Comparison of ENCODE assay signal across 8 cellular contexts in the genomic region with DNA sequence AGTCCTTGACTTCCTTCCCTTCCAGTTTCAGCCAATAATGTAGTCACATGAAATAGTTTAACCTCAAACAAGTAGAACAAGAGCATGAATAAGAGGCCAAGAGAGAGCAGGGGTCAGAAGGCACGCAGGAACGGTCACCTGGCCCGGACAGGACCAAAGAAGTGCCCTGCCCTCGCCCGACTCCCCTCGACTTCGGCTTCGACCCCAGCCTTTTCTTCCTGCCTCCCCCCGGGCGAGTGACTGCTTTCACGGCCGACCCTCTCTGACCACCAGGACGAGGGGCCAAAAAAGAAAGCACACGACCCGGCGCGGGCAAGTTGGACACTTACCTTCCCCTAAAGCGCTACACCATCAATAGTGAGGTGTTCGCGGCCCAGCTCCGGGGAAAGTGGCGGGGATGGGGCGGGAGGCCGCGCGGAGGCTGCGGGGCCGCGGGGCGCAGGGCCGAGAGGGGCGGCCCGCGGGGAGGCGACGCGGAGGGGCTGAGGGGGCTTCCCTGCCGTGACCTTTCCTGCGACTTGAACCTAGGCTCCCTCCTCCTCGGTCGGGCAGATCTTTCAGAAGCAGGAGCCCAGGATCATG. TPM values are rescaled to one million over a fixed set of nuclear protein-coding genes. Genes with fewer than 3 reads are reported as not detected.
DNase-seq lines count a peak whose midpoint lies in the region; FAIRE-seq and TF ChIP-seq lines count a peak whose summit lies in the region.

No MANE protein-coding gene starts in this region.

- H3K36me3 ChIP-seq in HEK293 (ENCODE audit: control insufficient read depth in 2 of 2, insufficient read depth in 1 of 2, low read length in 2 of 2) = no peaks in the 10 kb centered on the region
- no peaks in the 10 kb centered on the region for H3K36me3 ChIP-seq in kidney (ENCODE audit: control insufficient read depth in 1 of 2, insufficient read depth in 2 of 2, low read length in 2 of 2)

- DNase-seq in GF-D8 (lab: John Stamatoyannopoulos, UW) = peak; percentile 7
- peak; percentile 26 for DNase-seq in SW480 (ENCODE audit: low spot score)
- peak; percentile 18 for DNase-seq in MCF 10A (ENCODE audit: unreplicated experiment)
- DNase-seq in kidney = peak; percentile 81
- peak; percentile 34 for DNase-seq in stimulated activated CD4-positive, alpha-beta T cell treated with anti-CD3 and anti-CD28 coated beads, Interleukin-15, amount 100 ng/mL, for 24 hours
- DNase-seq in posterior vena cava (ENCODE audit: low spot score) = no peak
- no peak for DNase-seq in urothelium cell line (ENCODE audit: low spot score)

- peak overlapping the region; percentile 84 for H3K4me3 Mint-ChIP-seq in MCF 10A (ENCODE audit: unreplicated experiment)

- intact Hi-C loops in MCF 10A (cut with micrococcal nuclease) (loop anchor here (2.0 to 5.0 kb wide), 2 partner anchors 20 to 115 kb away; no protein-coding TSS in a partner anchor), kidney (cut with DNase I) (no loop called here), posterior vena cava (cut with DNase I) (no loop called here)

- peaks cover 6% of the 10 kb centered on the region for H3K36me3 Mint-ChIP-seq in MCF 10A (ENCODE audit: insufficient read depth, unreplicated experiment)

- H3K27me3 Mint-ChIP-seq in MCF 10A (ENCODE audit: insufficient read depth, unreplicated experiment) = no peaks in the 10 kb centered on the region

- FAIRE-seq in kidney (lab: Jason Lieb, UNC) = no peak
- no peak for FAIRE-seq in urothelium cell line (lab: Jason Lieb, UNC)

- H3K9me3 ChIP-seq in HEK293 (ENCODE audit: control insufficient read depth, insufficient read depth, low read depth, low read length) (no peaks in the 10 kb centered on the region), kidney (ENCODE audit: control insufficient read depth in 1 of 2, low read length in 2 of 2) (no peaks in the 10 kb centered on the region)

- H3K4me1 Mint-ChIP-seq in MCF 10A (ENCODE audit: insufficient read depth, unreplicated experiment) = peaks cover 42% of the 10 kb centered on the region

- no TSS peak for BruUV-seq in MCF 10A (replicated peaks; lab: Mats Ljungman, UMichigan)

- peak overlapping the region; percentile 97 for H3K27ac Mint-ChIP-seq in MCF 10A (ENCODE audit: low read depth, unreplicated experiment)

- peak overlapping the region; percentile 74 to 96 for H3K9ac ChIP-seq in kidney (ENCODE audit: low read length in 2 of 2)

- H3K9me3 Mint-ChIP-seq in MCF 10A (ENCODE audit: unreplicated experiment) = no peaks in the 10 kb centered on the region

- H3K27ac ChIP-seq in HEK293 (ENCODE audit: extremely low read depth, low read depth, low read length) (peak overlapping the region; percentile 97), kidney (ENCODE audit: low read depth in 2 of 2, low read length in 2 of 2) (peak overlapping the region; percentile 94 to 98)

- H3K4me3 ChIP-seq in HEK293 (ENCODE audit: low read depth, low read length) = peak overlapping the region; percentile 89
- H3K4me3 ChIP-seq in kidney (ENCODE audit: low read length in 2 of 2) = peak overlapping the region; percentile 64 to 94

- CTCF ChIA-PET in HEK293 (lab: Yijun Ruan, JAX) = interaction anchor here (0.5 to 1.2 kb wide), 3 partner anchors 113 to 526 kb away, joined by 3 to 4 read pairs (median 3); no protein-coding TSS in a partner anchor
- CTCF ChIA-PET in MCF 10A (lab: Yijun Ruan, JAX) = interaction anchor here (0.6 to 2.2 kb wide), 5 partner anchors 32 to 275 kb away, joined by 3 to 12 read pairs (median 4); no protein-coding TSS in a partner anchor

- H3K4me1 ChIP-seq in HEK293 (ENCODE audit: control insufficient read depth, insufficient read depth, low read length) (peaks cover 17% of the 10 kb centered on the region), kidney (ENCODE audit: control insufficient read depth in 1 of 2, insufficient read depth in 1 of 2, low read depth in 1 of 2, low read length in 2 of 2) (peaks cover 9 to 27% of the 10 kb centered on the region in 2 donors)

- POLR2A ChIA-PET in HEK293 (lab: Yijun Ruan, JAX) (interaction anchor here (0.6 to 1.8 kb wide), 15 partner anchors 9 to 733 kb away, joined by 3 to 16 read pairs (median 6); no protein-coding TSS in a partner anchor), MCF 10A (lab: Yijun Ruan, JAX) (interaction anchor here (0.6 to 3.6 kb wide), 22 partner anchors 9 to 1264 kb away, joined by 3 to 35 read pairs (median 4); a partner anchor contains a TSS)

- TF ChIP-seq CTCF in HEK293 (tag by site-specific recombination; IDR thresholded peaks at IDR 0.05) = no peak
- TF ChIP-seq CTCF in MCF 10A (IDR thresholded peaks at IDR 0.05; ENCODE audit: unreplicated experiment) = no peak
- TF ChIP-seq CTCF in kidney (IDR thresholded peaks at IDR 0.05; ENCODE audit: borderline replicate concordance, extremely low read depth, insufficient read depth) = no peak

TF ChIP-seq in HEK293, 187 proteins besides CTCF, POLR2A, EP300 and RAD21 (continues in another document):
- TF ChIP-seq GLIS1 (tag by site-specific recombination; IDR thresholded peaks at IDR 0.05) (no peak), ZFP41 (tag by site-specific recombination; IDR thresholded peaks at IDR 0.05; ENCODE audit: borderline replicate concordance) (no peak), ZNF624 (tag by site-specific recombination; IDR thresholded peaks at IDR 0.05) (no peak), SETDB1 (IDR thresholded peaks at IDR 0.05; ENCODE audit: insufficient read length, low read length) (no peak), ZNF133 (tag by site-specific recombination; IDR thresholded peaks at IDR 0.05) (no peak), ZNF561 (tag by site-specific recombination; IDR thresholded peaks at IDR 0.05; ENCODE audit: borderline replicate concordance) (no peak), ZNF510 (tag by site-specific recombination; IDR thresholded peaks at IDR 0.05; ENCODE audit: insufficient replicate concordance) (no peak), ZBTB17 (tag by site-specific recombination; IDR thresholded peaks at IDR 0.05) (no peak), ZSCAN30 (tag by site-specific recombination; IDR thresholded peaks at IDR 0.05) (no peak), ZNF423 (tag by site-specific recombination; IDR thresholded peaks at IDR 0.05) (no peak)
- TF ChIP-seq, protein P1, sequence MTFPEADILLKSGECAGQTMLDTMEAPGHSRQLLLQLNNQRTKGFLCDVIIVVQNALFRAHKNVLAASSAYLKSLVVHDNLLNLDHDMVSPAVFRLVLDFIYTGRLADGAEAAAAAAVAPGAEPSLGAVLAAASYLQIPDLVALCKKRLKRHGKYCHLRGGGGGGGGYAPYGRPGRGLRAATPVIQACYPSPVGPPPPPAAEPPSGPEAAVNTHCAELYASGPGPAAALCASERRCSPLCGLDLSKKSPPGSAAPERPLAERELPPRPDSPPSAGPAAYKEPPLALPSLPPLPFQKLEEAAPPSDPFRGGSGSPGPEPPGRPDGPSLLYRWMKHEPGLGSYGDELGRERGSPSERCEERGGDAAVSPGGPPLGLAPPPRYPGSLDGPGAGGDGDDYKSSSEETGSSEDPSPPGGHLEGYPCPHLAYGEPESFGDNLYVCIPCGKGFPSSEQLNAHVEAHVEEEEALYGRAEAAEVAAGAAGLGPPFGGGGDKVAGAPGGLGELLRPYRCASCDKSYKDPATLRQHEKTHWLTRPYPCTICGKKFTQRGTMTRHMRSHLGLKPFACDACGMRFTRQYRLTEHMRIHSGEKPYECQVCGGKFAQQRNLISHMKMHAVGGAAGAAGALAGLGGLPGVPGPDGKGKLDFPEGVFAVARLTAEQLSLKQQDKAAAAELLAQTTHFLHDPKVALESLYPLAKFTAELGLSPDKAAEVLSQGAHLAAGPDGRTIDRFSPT (tag by site-specific recombination; IDR thresholded peaks at IDR 0.05) = no peak
- TF ChIP-seq, protein P2, sequence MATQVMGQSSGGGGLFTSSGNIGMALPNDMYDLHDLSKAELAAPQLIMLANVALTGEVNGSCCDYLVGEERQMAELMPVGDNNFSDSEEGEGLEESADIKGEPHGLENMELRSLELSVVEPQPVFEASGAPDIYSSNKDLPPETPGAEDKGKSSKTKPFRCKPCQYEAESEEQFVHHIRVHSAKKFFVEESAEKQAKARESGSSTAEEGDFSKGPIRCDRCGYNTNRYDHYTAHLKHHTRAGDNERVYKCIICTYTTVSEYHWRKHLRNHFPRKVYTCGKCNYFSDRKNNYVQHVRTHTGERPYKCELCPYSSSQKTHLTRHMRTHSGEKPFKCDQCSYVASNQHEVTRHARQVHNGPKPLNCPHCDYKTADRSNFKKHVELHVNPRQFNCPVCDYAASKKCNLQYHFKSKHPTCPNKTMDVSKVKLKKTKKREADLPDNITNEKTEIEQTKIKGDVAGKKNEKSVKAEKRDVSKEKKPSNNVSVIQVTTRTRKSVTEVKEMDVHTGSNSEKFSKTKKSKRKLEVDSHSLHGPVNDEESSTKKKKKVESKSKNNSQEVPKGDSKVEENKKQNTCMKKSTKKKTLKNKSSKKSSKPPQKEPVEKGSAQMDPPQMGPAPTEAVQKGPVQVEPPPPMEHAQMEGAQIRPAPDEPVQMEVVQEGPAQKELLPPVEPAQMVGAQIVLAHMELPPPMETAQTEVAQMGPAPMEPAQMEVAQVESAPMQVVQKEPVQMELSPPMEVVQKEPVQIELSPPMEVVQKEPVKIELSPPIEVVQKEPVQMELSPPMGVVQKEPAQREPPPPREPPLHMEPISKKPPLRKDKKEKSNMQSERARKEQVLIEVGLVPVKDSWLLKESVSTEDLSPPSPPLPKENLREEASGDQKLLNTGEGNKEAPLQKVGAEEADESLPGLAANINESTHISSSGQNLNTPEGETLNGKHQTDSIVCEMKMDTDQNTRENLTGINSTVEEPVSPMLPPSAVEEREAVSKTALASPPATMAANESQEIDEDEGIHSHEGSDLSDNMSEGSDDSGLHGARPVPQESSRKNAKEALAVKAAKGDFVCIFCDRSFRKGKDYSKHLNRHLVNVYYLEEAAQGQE (tag by site-specific recombination; IDR thresholded peaks at IDR 0.05) = no peak
- TF ChIP-seq, protein P3, sequence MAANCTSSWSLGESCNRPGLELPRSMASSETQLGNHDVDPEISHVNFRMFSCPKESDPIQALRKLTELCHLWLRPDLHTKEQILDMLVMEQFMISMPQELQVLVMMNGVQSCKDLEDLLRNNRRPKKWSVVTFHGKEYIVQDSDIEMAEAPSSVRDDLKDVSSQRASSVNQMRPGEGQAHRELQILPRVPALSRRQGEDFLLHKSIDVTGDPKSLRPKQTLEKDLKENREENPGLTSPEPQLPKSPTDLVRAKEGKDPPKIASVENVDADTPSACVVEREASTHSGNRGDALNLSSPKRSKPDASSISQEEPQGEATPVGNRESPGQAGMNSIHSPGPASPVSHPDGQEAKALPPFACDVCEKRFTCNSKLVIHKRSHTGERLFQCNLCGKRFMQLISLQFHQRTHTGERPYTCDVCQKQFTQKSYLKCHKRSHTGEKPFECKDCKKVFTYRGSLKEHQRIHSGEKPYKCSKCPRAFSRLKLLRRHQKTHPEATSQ (tag by site-specific recombination; IDR thresholded peaks at IDR 0.05) = no peak

RNA-seq across cellular contexts. Expression of a gene that starts 0.5 kb away (rescaled TPM):
- total RNA-seq in MCF 10A (2022) (36.8 and 48.4 TPM in 2 replicates), kidney (176 TPM), posterior vena cava (100 to 1,000 TPM in 1 of 2 donors, 10 to 100 TPM in 1; 94.9 to 116 TPM)
- 37.2 TPM for polyA plus RNA-seq in kidney (ENCODE audit: insufficient read depth, low read depth, low replicate concordance)

Comparison
In these comparisons a context has a peak if more than half of its experiments do, and no peak if none do; other contexts are left out.
1. DNase-seq: peak in GF-D8 (single experiment), SW480 (single experiment), MCF 10A (single experiment), kidney (single experiment) and stimulated activated CD4-positive, alpha-beta T cell treated with anti-CD3 and anti-CD28 coated beads, Interleukin-15, amount 100 ng/mL, for 24 hours (single experiment); none in posterior vena cava (single experiment) and urothelium cell line (single experiment).